16 cellular contexts compared by ENCODE assay signal in genomic region chr9:125461501-125462190, GRCh38.
DNase-seq lines count a peak whose midpoint lies in the region; ATAC-seq and TF ChIP-seq lines count a peak whose summit lies in the region.
"Had no signal": no experiment of that assay in that cellular context is flagged by ENCODE, and none has a peak within 500 bp of the region (broad histone marks: within the 10 kb centered on the region; RNA-seq: fewer than 3 reads in every experiment).

No MANE protein-coding gene starts in this region.

- H3K4me3 ChIP-seq in GM23338 (no peak overlapping the region), muscle layer of colon (ENCODE audit: low read depth in 1 of 2, low read length in 2 of 2) (no peak overlapping the region), prostate gland (no peak overlapping the region)

- intact Hi-C loops in prostate gland (cut with DNase I), result no loop called here

- H3K9me3 ChIP-seq in muscle layer of colon (ENCODE audit: low read length) (no peaks in the 10 kb centered on the region), prostate gland (no peaks in the 10 kb centered on the region)

- no peak overlapping the region for H3K4me2 ChIP-seq in GM23338

- H3K27me3 Mint-ChIP-seq in GM23338 (ENCODE audit: insufficient read depth, low read depth, poor library complexity) (peaks cover 4% of the 10 kb centered on the region), brain (no peaks in the 10 kb centered on the region), progenitor cell of endocrine pancreas (no peaks in the 10 kb centered on the region)
- H3K27me3 Mint-ChIP-seq in natural killer cell treated with Interleukin-12 subunit alpha and Interleukin-12 subunit beta and Interleukin-15 and Interleukin-18, amount 100 ng/mL, for 72 hours, result no peaks in the 10 kb centered on the region

- no peak overlapping the region for H2AFZ ChIP-seq in GM23338

- H3K36me3 Mint-ChIP-seq in GM23338 (ENCODE audit: low read depth) (peaks cover 45% of the 10 kb centered on the region), brain (peaks cover 51% of the 10 kb centered on the region), progenitor cell of endocrine pancreas (ENCODE audit: insufficient read depth) (peaks cover 21% of the 10 kb centered on the region)
- peaks cover 12% of the 10 kb centered on the region for H3K36me3 Mint-ChIP-seq in natural killer cell treated with Interleukin-12 subunit alpha and Interleukin-12 subunit beta and Interleukin-15 and Interleukin-18, amount 100 ng/mL, for 72 hours

- H3K27me3 ChIP-seq in GM23338 (ENCODE audit: insufficient read depth) (no peaks in the 10 kb centered on the region), muscle layer of colon (ENCODE audit: control insufficient read depth in 1 of 2, insufficient read depth in 2 of 2, low read length in 2 of 2) (no peaks in the 10 kb centered on the region), prostate gland (replicated peaks; ENCODE audit: insufficient read depth) (no peaks in the 10 kb centered on the region)

- no peak overlapping the region for H3K9ac ChIP-seq in muscle layer of colon (ENCODE audit: low read length)

- H3K27ac Mint-ChIP-seq in GM23338, result no peak overlapping the region
- peak overlapping the region in 3 of 5 experiments; percentile 73 to 86 (median 74) for H3K27ac Mint-ChIP-seq in brain
- peak overlapping the region; percentile 88 for H3K27ac Mint-ChIP-seq in progenitor cell of endocrine pancreas
- H3K27ac Mint-ChIP-seq in natural killer cell treated with Interleukin-12 subunit alpha and Interleukin-12 subunit beta and Interleukin-15 and Interleukin-18, amount 100 ng/mL, for 72 hours, result no peak overlapping the region

- H3K36me3 ChIP-seq in GM23338 (ENCODE audit: insufficient read depth) (peaks cover 14% of the 10 kb centered on the region), muscle layer of colon (ENCODE audit: insufficient read depth, low read length) (no peaks in the 10 kb centered on the region), prostate gland (no peaks in the 10 kb centered on the region)

- DNase-seq in GM23338 (ENCODE audit: low spot score) (no peak), progenitor cell of endocrine pancreas (ENCODE audit: low spot score, unreplicated experiment) (no peak), prostate gland (ENCODE audit: low spot score) (no peak), 8988T (no peak)
- DNase-seq in activated T-cell treated with anti-CD3 and anti-CD28 coated beads, Interleukin-2, amount 50 U/mL, for 48 hours, result no peak
- no peak for DNase-seq in natural killer cell treated with Interleukin-12 subunit alpha and Interleukin-12 subunit beta and Interleukin-15 and Interleukin-18, amount 100 ng/mL, for 72 hours (ENCODE audit: low spot score)
- DNase-seq: AML-193, COR-L47, GF-D8, NCI-H2171, NCI-H446, OCI-M1, SHP77 treated with DMSO at 0.1 percent for 48 hours had no signal

- ATAC-seq in GM23338, result no peak
- ATAC-seq in natural killer cell treated with Interleukin-12 subunit alpha and Interleukin-12 subunit beta and Interleukin-15 and Interleukin-18, amount 100 ng/mL, for 72 hours, result no peak

- H3K4me3 Mint-ChIP-seq in GM23338 (no peak overlapping the region), brain (no peak overlapping the region), progenitor cell of endocrine pancreas (ENCODE audit: low read depth) (no peak overlapping the region)
- no peak overlapping the region for H3K4me3 Mint-ChIP-seq in natural killer cell treated with Interleukin-12 subunit alpha and Interleukin-12 subunit beta and Interleukin-15 and Interleukin-18, amount 100 ng/mL, for 72 hours
- H3K4me3 Mint-ChIP-seq: CD14-positive monocyte had no signal

- 66% methylated on average over 8 of the region's 8 CpGs for WGBS in prostate gland

- no peaks in the 10 kb centered on the region for H4K20me1 ChIP-seq in GM23338 (replicated peaks; ENCODE audit: insufficient read depth)

- 0 out of 2 replicates have a peak, but pooled peaks cover 3% of the 10 kb centered on the region for H3K9me2 ChIP-seq in GM23338 (ENCODE audit: insufficient read depth)

- peaks cover 39% of the 10 kb centered on the region for H3K9me3 Mint-ChIP-seq in GM23338
- peaks cover 24 to 41% (median 27%) of the 10 kb centered on the region in 5 experiments for H3K9me3 Mint-ChIP-seq in brain
- peaks cover 11% of the 10 kb centered on the region for H3K9me3 Mint-ChIP-seq in progenitor cell of endocrine pancreas (ENCODE audit: low read depth)
- H3K9me3 Mint-ChIP-seq in natural killer cell treated with Interleukin-12 subunit alpha and Interleukin-12 subunit beta and Interleukin-15 and Interleukin-18, amount 100 ng/mL, for 72 hours, result no peaks in the 10 kb centered on the region

- TF ChIP-seq CTCF in GM23338 (conservative IDR thresholded peaks at IDR 0.05; ENCODE audit: low read depth in 2 of 2) (no peak), brain (conservative IDR thresholded peaks at IDR 0.05) (no peak), progenitor cell of endocrine pancreas (IDR thresholded peaks at IDR 0.05; ENCODE audit: unreplicated experiment) (no peak), prostate gland (IDR thresholded peaks at IDR 0.05) (no peak)

- no peaks in the 10 kb centered on the region for H3K79me2 ChIP-seq in GM23338 (replicated peaks; ENCODE audit: insufficient read depth)

- H3K27ac ChIP-seq in GM23338 (ENCODE audit: low read depth) (0 out of 2 replicates have a peak overlapping the region, but pooled peaks have one; percentile 32), muscle layer of colon (ENCODE audit: low read depth, low read length) (peak overlapping the region; percentile 56), prostate gland (no peak overlapping the region)

- H3K4me1 Mint-ChIP-seq in GM23338 (no peaks in the 10 kb centered on the region), brain (peaks cover 27% of the 10 kb centered on the region), progenitor cell of endocrine pancreas (ENCODE audit: low read depth) (peaks cover 33% of the 10 kb centered on the region)
- no peaks in the 10 kb centered on the region for H3K4me1 Mint-ChIP-seq in natural killer cell treated with Interleukin-12 subunit alpha and Interleukin-12 subunit beta and Interleukin-15 and Interleukin-18, amount 100 ng/mL, for 72 hours (ENCODE audit: low read depth in 2 of 2)
- H3K4me1 Mint-ChIP-seq: CD14-positive monocyte had no signal

- TF ChIP-seq POLR2A in prostate gland (IDR thresholded peaks at IDR 0.05), result no peak

- H3K4me1 ChIP-seq in GM23338 (ENCODE audit: insufficient read depth), result no peaks in the 10 kb centered on the region
- no peaks in the 10 kb centered on the region for H3K4me1 ChIP-seq in muscle layer of colon (ENCODE audit: insufficient read depth, low read length)
- H3K4me1 ChIP-seq in prostate gland (replicated peaks), result no peaks in the 10 kb centered on the region

- no peaks in the 10 kb centered on the region for H3F3A ChIP-seq in GM23338 (replicated peaks; ENCODE audit: low read depth)

TF ChIP-seq in GM23338, 12 proteins besides CTCF, POLR2A, EP300 and RAD21:
- TF ChIP-seq JUNB (IDR thresholded peaks at IDR 0.05; ENCODE audit: unreplicated experiment), result no peak
- no peak for TF ChIP-seq NANOG (IDR thresholded peaks at IDR 0.05; ENCODE audit: borderline replicate concordance)
TF ChIP-seq in GM23338: peak in this region for 0.

Comparison
In these comparisons a context has a peak if more than half of its experiments do, and no peak if none do; other contexts are left out.
1. H3K27ac ChIP-seq: peak in GM23338 (single experiment) and muscle layer of colon (single experiment); none in prostate gland (0 of 2).
2. H3K27ac Mint-ChIP-seq: peak in brain (3 of 5) and progenitor cell of endocrine pancreas (single experiment); none in GM23338 (single experiment) and natural killer cell treated with Interleukin-12 subunit alpha and Interleukin-12 subunit beta and Interleukin-15 and Interleukin-18, amount 100 ng/mL, for 72 hours (0 of 2).